In genomic region chr6:149648148-149649145, GRCh38 we compare ENCODE assay signal across 1 cellular context.
TF ChIP-seq lines count a peak whose summit lies in the region.

TSS of gene KATNA1 (minus strand) at chr6:149648714. CDS start at chr6:149638547, 10,167 bp downstream.

TF ChIP-seq in HepG2, 621 proteins besides CTCF, POLR2A, EP300 and RAD21 (continued from another document and continues in another):
- TF ChIP-seq ZBTB25 (CRISPR knock-in tag; IDR thresholded peaks at IDR 0.05) (peak; percentile 99), CHD2 (IDR thresholded peaks at IDR 0.05; ENCODE audit: low read depth, low read length) (peak; percentile 27; the same call in 1 of the 2 replicates), ZNF678 (CRISPR knock-in tag; IDR thresholded peaks at IDR 0.05) (peak; percentile 99), SRF (IDR thresholded peaks at IDR 0.05; ENCODE audit: low read depth, low read length) (0 out of 2 replicates have a peak, but pooled peaks have one; percentile 3), PREB (CRISPR knock-in tag; IDR thresholded peaks at IDR 0.05) (0 out of 2 replicates have a peak, but pooled peaks have one; percentile 58), ZNF33B (CRISPR knock-in tag; IDR thresholded peaks at IDR 0.05) (peak; percentile 100), FOSL1 (CRISPR knock-in tag; IDR thresholded peaks at IDR 0.05; ENCODE audit: borderline replicate concordance) (peak; percentile 48; the same call in 1 of the 2 replicates), NFE2 (CRISPR knock-in tag; IDR thresholded peaks at IDR 0.05) (no peak), HNF1A (IDR thresholded peaks at IDR 0.05; ENCODE audit: low read depth) (no peak), HNF1A (CRISPR knock-in tag; IDR thresholded peaks at IDR 0.05; ENCODE audit: borderline replicate concordance) (peak; percentile 87), ZBTB42 (CRISPR knock-in tag; IDR thresholded peaks at IDR 0.05) (peak; percentile 91; the same call in 1 of the 2 replicates), SRSF1 (optimal IDR thresholded peaks at IDR 0.05; ENCODE audit: low read depth, low read length) (peak; percentile 45), ZNF768 (CRISPR knock-in tag; IDR thresholded peaks at IDR 0.05) (peak; percentile 82; the same call in 1 of the 2 replicates), ZNF530 (CRISPR knock-in tag; IDR thresholded peaks at IDR 0.05; ENCODE audit: low read depth) (0 out of 2 replicates have a peak, but pooled peaks have one; percentile 75), SATB2 (CRISPR knock-in tag; IDR thresholded peaks at IDR 0.05) (peak; percentile 99), ZFP82 (CRISPR knock-in tag; IDR thresholded peaks at IDR 0.05; ENCODE audit: borderline replicate concordance) (peak; percentile 92; the same call in 1 of the 2 replicates), HOXA3 (CRISPR knock-in tag; IDR thresholded peaks at IDR 0.05) (peak; percentile 95), FOXO4 (CRISPR knock-in tag; conservative IDR thresholded peaks at IDR 0.05) (peak; percentile 94; the same call in 1 of the 2 replicates), ZNF629 (CRISPR knock-in tag; conservative IDR thresholded peaks at IDR 0.05) (peak; percentile 72), PITX1 (CRISPR knock-in tag; IDR thresholded peaks at IDR 0.05) (peak; percentile 87), NCOA5 (CRISPR knock-in tag; IDR thresholded peaks at IDR 0.05) (no peak), NFYC (CRISPR knock-in tag; IDR thresholded peaks at IDR 0.05) (peak; percentile 67), GLI4 (CRISPR knock-in tag; IDR thresholded peaks at IDR 0.05; ENCODE audit: borderline replicate concordance) (peak; percentile 99), RXRA (CRISPR knock-in tag; IDR thresholded peaks at IDR 0.05) (peak; percentile 95), ARHGAP35 (CRISPR knock-in tag; IDR thresholded peaks at IDR 0.05; ENCODE audit: borderline replicate concordance) (peak; percentile 99), ZNF589 (CRISPR knock-in tag; conservative IDR thresholded peaks at IDR 0.05) (peak; percentile 99), TEAD3 (CRISPR knock-in tag; optimal IDR thresholded peaks at IDR 0.05; ENCODE audit: borderline replicate concordance) (peak; percentile 92), ATF4 (CRISPR knock-in tag; IDR thresholded peaks at IDR 0.05) (peak in 1 of 2 experiments; percentile 93; a peak in 2 of 4 replicates), ZNF333 (CRISPR knock-in tag; IDR thresholded peaks at IDR 0.05; ENCODE audit: borderline replicate concordance) (no peak; the same call in 1 of the 2 replicates), SNAPC5 (CRISPR knock-in tag; IDR thresholded peaks at IDR 0.05; ENCODE audit: borderline replicate concordance) (peak; percentile 96; the same call in 1 of the 2 replicates), REXO4 (CRISPR knock-in tag; IDR thresholded peaks at IDR 0.05; ENCODE audit: borderline replicate concordance) (peak; percentile 84; the same call in 1 of the 2 replicates), CHCHD3 (CRISPR knock-in tag; IDR thresholded peaks at IDR 0.05) (peak; percentile 92; the same call in 1 of the 2 replicates), ZNF547 (CRISPR knock-in tag; IDR thresholded peaks at IDR 0.05) (peak; percentile 100), ZNF709 (CRISPR knock-in tag; IDR thresholded peaks at IDR 0.05) (peak; percentile 99), FOXA3 (CRISPR knock-in tag; IDR thresholded peaks at IDR 0.05) (peak; percentile 89), ZSCAN30 (CRISPR knock-in tag; IDR thresholded peaks at IDR 0.05) (peak; percentile 99; the same call in 1 of the 2 replicates), MXD1 (CRISPR knock-in tag; IDR thresholded peaks at IDR 0.05) (peak; percentile 99), ZMYM3 (CRISPR knock-in tag; IDR thresholded peaks at IDR 0.05) (no peak), ZNF282 (IDR thresholded peaks at IDR 0.05; ENCODE audit: partially characterized antibody) (no peak), NFKB2 (CRISPR knock-in tag; IDR thresholded peaks at IDR 0.05; ENCODE audit: borderline replicate concordance) (peak; percentile 100), ZBTB10 (CRISPR knock-in tag; IDR thresholded peaks at IDR 0.05; ENCODE audit: borderline replicate concordance) (peak; percentile 95), ZZZ3 (CRISPR knock-in tag; IDR thresholded peaks at IDR 0.05; ENCODE audit: borderline replicate concordance) (peak; percentile 93; the same call in 1 of the 2 replicates), E2F5 (CRISPR knock-in tag; conservative IDR thresholded peaks at IDR 0.05) (peak; percentile 90), MIER3 (CRISPR knock-in tag; IDR thresholded peaks at IDR 0.05; ENCODE audit: borderline replicate concordance) (peak; percentile 95), HNF4A (CRISPR knock-in tag; IDR thresholded peaks at IDR 0.05) (peak; percentile 52), ZFP36 (IDR thresholded peaks at IDR 0.05; ENCODE audit: borderline replicate concordance, low read depth, low read length, partially characterized antibody) (no peak), MAF1 (CRISPR knock-in tag; IDR thresholded peaks at IDR 0.05; ENCODE audit: borderline replicate concordance) (0 out of 2 replicates have a peak, but pooled peaks have one; percentile 76), TCF7L2 (IDR thresholded peaks at IDR 0.05; ENCODE audit: low read depth, low read length) (no peak), ZKSCAN5 (CRISPR knock-in tag; IDR thresholded peaks at IDR 0.05) (no peak)
